ENCODE assay signal across 1 cellular context in the genomic region with DNA sequence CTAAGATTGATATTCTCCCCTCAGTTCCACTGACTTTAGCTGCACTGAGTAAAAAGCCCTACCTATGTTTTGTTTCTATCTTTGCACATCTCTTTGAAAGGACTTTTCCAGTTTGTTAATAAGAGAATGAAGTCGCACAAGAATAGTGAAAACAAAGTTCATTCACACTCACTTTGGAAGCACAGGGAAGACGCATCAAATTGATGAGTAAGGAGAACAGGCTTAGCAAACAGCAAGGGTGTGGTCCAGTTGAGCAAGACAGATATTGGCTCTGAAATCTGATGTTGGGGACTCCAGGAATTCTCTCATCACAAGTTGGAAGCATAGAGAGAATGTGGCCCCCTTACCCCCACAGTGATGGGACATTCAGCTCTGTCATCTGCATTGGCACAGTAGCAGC.
TF ChIP-seq lines count a peak whose summit lies in the region.

No MANE protein-coding gene starts in this region.

TF ChIP-seq in SK-N-SH, 30 proteins besides CTCF, POLR2A, EP300 and RAD21 (continued from another document):
- TF ChIP-seq, protein P1, sequence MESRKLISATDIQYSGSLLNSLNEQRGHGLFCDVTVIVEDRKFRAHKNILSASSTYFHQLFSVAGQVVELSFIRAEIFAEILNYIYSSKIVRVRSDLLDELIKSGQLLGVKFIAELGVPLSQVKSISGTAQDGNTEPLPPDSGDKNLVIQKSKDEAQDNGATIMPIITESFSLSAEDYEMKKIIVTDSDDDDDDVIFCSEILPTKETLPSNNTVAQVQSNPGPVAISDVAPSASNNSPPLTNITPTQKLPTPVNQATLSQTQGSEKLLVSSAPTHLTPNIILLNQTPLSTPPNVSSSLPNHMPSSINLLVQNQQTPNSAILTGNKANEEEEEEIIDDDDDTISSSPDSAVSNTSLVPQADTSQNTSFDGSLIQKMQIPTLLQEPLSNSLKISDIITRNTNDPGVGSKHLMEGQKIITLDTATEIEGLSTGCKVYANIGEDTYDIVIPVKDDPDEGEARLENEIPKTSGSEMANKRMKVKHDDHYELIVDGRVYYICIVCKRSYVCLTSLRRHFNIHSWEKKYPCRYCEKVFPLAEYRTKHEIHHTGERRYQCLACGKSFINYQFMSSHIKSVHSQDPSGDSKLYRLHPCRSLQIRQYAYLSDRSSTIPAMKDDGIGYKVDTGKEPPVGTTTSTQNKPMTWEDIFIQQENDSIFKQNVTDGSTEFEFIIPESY (IDR thresholded peaks at IDR 0.05; ENCODE audit: borderline replicate concordance, low read depth) = no peak
- TF ChIP-seq, protein P2, sequence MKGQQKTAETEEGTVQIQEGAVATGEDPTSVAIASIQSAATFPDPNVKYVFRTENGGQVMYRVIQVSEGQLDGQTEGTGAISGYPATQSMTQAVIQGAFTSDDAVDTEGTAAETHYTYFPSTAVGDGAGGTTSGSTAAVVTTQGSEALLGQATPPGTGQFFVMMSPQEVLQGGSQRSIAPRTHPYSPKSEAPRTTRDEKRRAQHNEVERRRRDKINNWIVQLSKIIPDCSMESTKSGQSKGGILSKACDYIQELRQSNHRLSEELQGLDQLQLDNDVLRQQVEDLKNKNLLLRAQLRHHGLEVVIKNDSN (IDR thresholded peaks at IDR 0.05; ENCODE audit: borderline replicate concordance, low read depth) = no peak
- TF ChIP-seq MXI1 (IDR thresholded peaks at IDR 0.05; ENCODE audit: low read depth, low read length) = no peak
- no peak for TF ChIP-seq IRF3 (IDR thresholded peaks at IDR 0.05; ENCODE audit: low read depth, low read length)
